In the genomic region with DNA sequence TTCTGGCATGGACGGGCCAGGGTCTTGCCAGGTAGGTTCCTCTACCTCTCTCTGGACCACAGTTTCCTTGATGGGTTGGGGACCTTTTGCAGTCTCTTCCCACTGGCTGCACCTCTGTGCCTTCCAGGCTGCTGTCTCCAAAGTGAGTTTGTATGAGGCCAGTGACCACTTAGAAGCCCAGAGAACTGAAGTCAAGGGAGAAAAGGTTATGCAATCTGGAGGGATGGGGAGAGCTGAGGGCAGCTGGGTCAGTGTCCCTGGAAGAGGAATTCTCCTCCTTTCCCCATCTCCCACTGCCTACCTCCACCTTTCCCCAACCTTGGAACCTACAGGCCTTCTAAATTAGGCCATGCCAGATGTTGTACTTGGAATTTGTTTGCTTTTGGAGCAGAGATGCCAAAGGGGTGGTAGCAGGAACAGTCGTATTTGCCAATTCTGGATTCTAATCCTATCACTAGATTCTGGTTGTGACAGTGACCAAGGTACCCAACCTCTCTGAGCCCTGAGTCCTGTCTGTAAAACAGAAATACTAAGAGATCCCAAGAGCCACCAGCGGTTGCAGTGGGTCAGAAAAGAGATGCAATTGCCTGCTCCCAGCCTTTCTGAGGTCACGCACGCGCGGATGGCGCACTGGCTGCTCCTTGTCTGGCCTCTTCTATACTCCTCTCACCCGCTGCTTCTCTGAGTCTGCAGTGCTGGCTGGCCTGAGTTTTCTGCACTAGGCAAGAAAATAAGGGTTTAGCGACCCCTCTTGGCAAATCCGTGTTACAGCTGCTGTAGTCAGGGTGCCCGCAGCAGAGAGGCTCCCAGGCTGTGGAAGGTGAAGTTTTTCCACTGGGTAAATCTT, we compare ENCODE assay signal across 9 cellular contexts. TPM values are rescaled to one million over a fixed set of nuclear protein-coding genes. Genes with fewer than 3 reads are reported as not detected.
DNase-seq lines count a peak whose midpoint lies in the region; ATAC-seq, FAIRE-seq and TF ChIP-seq lines count a peak whose summit lies in the region.
"Had no signal": no experiment of that assay in that cellular context is flagged by ENCODE, and none has a peak within 500 bp of the region (broad histone marks: within the 10 kb centered on the region; RNA-seq: fewer than 3 reads in every experiment).

No MANE protein-coding gene starts in this region.

- no peak overlapping the region for H3K4me3 ChIP-seq in MG63
- H3K4me3 ChIP-seq in iPS DF 6.9 (ENCODE audit: low read length): no peak overlapping the region
- H3K4me3 ChIP-seq in small intestine (ENCODE audit: low read depth in 1 of 2, low read length in 2 of 2): no peak overlapping the region

- no peak overlapping the region for H3K4me3 Mint-ChIP-seq in MCF 10A (ENCODE audit: unreplicated experiment)

- H3K9me3 ChIP-seq in MG63 (no peaks in the 10 kb centered on the region), iPS DF 6.9 (ENCODE audit: control insufficient read depth, insufficient read depth, low read length) (no peaks in the 10 kb centered on the region; the same call in 1 of the 2 replicates), small intestine (ENCODE audit: control insufficient read depth, low read depth) (no peaks in the 10 kb centered on the region)

- no peak for FAIRE-seq in small intestine (lab: Jason Lieb, UNC)

- CTCF ChIA-PET in MCF 10A (lab: Yijun Ruan, JAX): interaction anchor here (0.6 to 4.0 kb wide), 13 partner anchors 9 to 245 kb away, joined by 3 to 60 read pairs (median 3); no protein-coding TSS in a partner anchor

- intact Hi-C loops in MCF 10A (cut with micrococcal nuclease): loop anchor here (1.0 to 10.0 kb wide), 2 partner anchors 92 to 147 kb away; partner anchors contain the start of gene C11orf96

- BruUV-seq in MCF 10A (replicated peaks; lab: Mats Ljungman, UMichigan): no TSS peak

- no peaks in the 10 kb centered on the region for H3K4me1 ChIP-seq in iPS DF 6.9 (ENCODE audit: control insufficient read depth, insufficient read depth, low read length)
- H3K4me1 ChIP-seq in small intestine (ENCODE audit: control insufficient read depth in 2 of 2, insufficient read depth in 1 of 2, low read depth in 1 of 2, low read length in 1 of 2): no peaks in the 10 kb centered on the region

- ATAC-seq in GM21723 (IDR thresholded peaks at IDR 0.05; ENCODE audit: unreplicated experiment): peak; percentile 80

- H3K27me3 ChIP-seq in MG63 (no peaks in the 10 kb centered on the region), iPS DF 6.9 (ENCODE audit: control insufficient read depth, insufficient read depth, low read length) (no peaks in the 10 kb centered on the region), small intestine (ENCODE audit: control insufficient read depth in 2 of 2, insufficient read depth in 2 of 2, low read length in 2 of 2) (no peaks in the 10 kb centered on the region)

- TF ChIP-seq CTCF in MCF 10A (IDR thresholded peaks at IDR 0.05; ENCODE audit: unreplicated experiment): peak; percentile 64

- peaks cover 14% of the 10 kb centered on the region for H3K27me3 Mint-ChIP-seq in MCF 10A (ENCODE audit: insufficient read depth, unreplicated experiment)

- H3K27ac Mint-ChIP-seq in MCF 10A (ENCODE audit: low read depth, unreplicated experiment): no peak overlapping the region

- H3K4me1 Mint-ChIP-seq in MCF 10A (ENCODE audit: insufficient read depth, unreplicated experiment): no peaks in the 10 kb centered on the region

- POLR2A ChIA-PET in MCF 10A (lab: Yijun Ruan, JAX): no interaction called here

- peak; percentile 79 for DNase-seq in DMS53 treated with DMSO at 0.1 percent for 48 hours (lab: John Stamatoyannopoulos, UW; ENCODE audit: unreplicated experiment)
- peak; percentile 62 for DNase-seq in MG63
- DNase-seq in RKO (ENCODE audit: low spot score): peak; percentile 68
- peak; percentile 67 for DNase-seq in MCF 10A (ENCODE audit: unreplicated experiment)
- DNase-seq in iPS DF 6.9 (ENCODE audit: low read depth, low spot score): peak; percentile 55
- peak; percentile 59 for DNase-seq in small intestine
- DNase-seq in activated gamma-delta T cell (lab: John Stamatoyannopoulos, UW): no peak

- no CpG with 5 or more reads among the region's 12 CpGs for WGBS in iPS DF 6.9 (ENCODE audit: insufficient coverage, insufficient read length)
- WGBS in small intestine, 3 donors: 19 to 33% (median 29%) methylated on average over 12 of the region's 12 CpGs

- no peaks in the 10 kb centered on the region for H3K36me3 ChIP-seq in MG63
- H3K36me3 ChIP-seq in iPS DF 6.9 (ENCODE audit: control insufficient read depth, insufficient read depth, low read length): no peaks in the 10 kb centered on the region
- no peaks in the 10 kb centered on the region for H3K36me3 ChIP-seq in small intestine (ENCODE audit: control insufficient read depth in 2 of 2, insufficient read depth in 2 of 2, low read length in 2 of 2)

- H3K9me3 Mint-ChIP-seq in MCF 10A (ENCODE audit: unreplicated experiment): no peaks in the 10 kb centered on the region

- no peaks in the 10 kb centered on the region for H3K36me3 Mint-ChIP-seq in MCF 10A (ENCODE audit: insufficient read depth, unreplicated experiment)

- no peak overlapping the region for H3K27ac ChIP-seq in iPS DF 6.9 (ENCODE audit: low read length)
- peak overlapping the region in 1 of 2 donors; percentile 55 for H3K27ac ChIP-seq in small intestine (ENCODE audit: low read depth in 1 of 2, low read length in 1 of 2)

RNA-seq across cellular contexts. Expression of gene ACCSL, which starts 10.7 kb away (rescaled TPM):
- not detected in 2 replicates for total RNA-seq in MG63 (2014; rRNA removed; shearing (Covaris generic); ENCODE audit: low replicate concordance)
- not detected in 2 replicates for total RNA-seq in MCF 10A (2022)
- polyA plus RNA-seq in small intestine: not detected
- total RNA-seq: T-helper 2 cell treated with Interferon-gamma antibody and Interleukin-4, amounts not matched to agents 100 ng/mL and 5 ng/mL, for 36 hours had no signal

RNA-seq across cellular contexts. Expression of gene ACCS, which starts 29.0 kb away (rescaled TPM):
- 1.7 and 12.1 TPM in 2 replicates for total RNA-seq in MG63 (2014; rRNA removed; shearing (Covaris generic); ENCODE audit: low replicate concordance)
- total RNA-seq in MCF 10A (2022): 7.9 and 12.0 TPM in 2 replicates
- 10 to 100 TPM in 2 of 3 donors, 1 to 10 TPM in 1; 7.0 to 62.6 (median 16.8) TPM for polyA plus RNA-seq in small intestine

RNA-seq across cellular contexts. Expression of gene EXT2, which starts 58.4 kb away (rescaled TPM):
- 172 and 179 TPM in 2 replicates for total RNA-seq in MG63 (2014; rRNA removed; shearing (Covaris generic); ENCODE audit: low replicate concordance)
- total RNA-seq in MCF 10A (2022): 73.1 and 82.7 TPM in 2 replicates
- 10 to 100 TPM; 18.6 to 30.6 (median 26.6) TPM for polyA plus RNA-seq in small intestine
